ENCODE assay signal across 8 cellular contexts in the genomic region with DNA sequence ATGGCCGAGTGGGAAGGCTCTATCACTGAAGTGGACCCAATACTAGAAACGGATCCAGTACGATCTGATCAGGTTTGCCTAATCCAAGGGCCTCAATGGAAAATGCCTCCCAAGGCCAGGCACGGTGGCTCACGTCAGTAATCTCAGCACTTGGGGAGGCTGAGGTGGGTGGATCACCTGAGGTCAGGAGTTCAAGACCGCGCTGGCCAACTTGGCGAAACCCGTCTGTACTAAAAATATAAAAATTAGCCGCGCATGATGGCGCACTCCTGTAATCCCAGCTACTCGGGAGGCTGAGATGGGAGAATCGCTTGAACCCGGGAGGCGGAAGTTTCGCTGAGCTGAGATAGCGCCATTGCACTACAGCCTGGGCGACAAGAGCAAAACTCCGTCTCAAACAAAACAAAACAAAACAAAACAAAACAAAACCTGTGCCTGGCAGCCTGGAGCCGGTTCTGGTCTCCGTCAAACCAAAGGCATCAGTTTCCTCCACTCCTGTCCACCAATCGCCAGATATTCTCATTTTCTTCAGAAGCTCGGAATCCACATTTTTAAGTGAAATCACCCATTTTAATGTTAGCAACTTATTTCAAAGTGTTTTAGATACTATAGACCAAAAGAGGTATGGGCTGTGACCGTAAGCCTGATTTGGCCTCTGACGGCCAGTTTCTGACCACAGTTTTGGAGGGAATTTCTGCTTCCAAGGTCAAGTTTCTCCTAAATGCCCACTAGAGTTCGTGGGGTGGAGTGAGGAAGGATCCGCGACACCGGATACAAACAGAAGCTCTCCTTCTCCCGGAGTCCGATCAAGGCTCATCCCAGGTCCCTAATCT. TPM values are rescaled to one million over a fixed set of nuclear protein-coding genes. Genes with fewer than 3 reads are reported as not detected.
A peak's percentile ranks its signal among the peaks of the same experiment; 100 is the strongest.
DNase-seq lines count a peak whose midpoint lies in the region; ATAC-seq and TF ChIP-seq lines count a peak whose summit lies in the region.

No MANE protein-coding gene starts in this region.

- H2AFZ ChIP-seq in KMS-11 (ENCODE audit: low read depth): peak overlapping the region; percentile 82

- H3K79me2 ChIP-seq in KMS-11 (ENCODE audit: insufficient read depth, low read depth): peaks cover 31% of the 10 kb centered on the region; the same call in 1 of the 2 replicates

- no peaks in the 10 kb centered on the region for H4K20me1 ChIP-seq in KMS-11 (ENCODE audit: insufficient read depth)

- H3K9me3 ChIP-seq in AG04450 (ENCODE audit: control insufficient read depth, insufficient read depth, low read length): peaks cover 6% of the 10 kb centered on the region; the same call in 1 of the 2 replicates
- no peaks in the 10 kb centered on the region for H3K9me3 ChIP-seq in muscle layer of duodenum (ENCODE audit: control insufficient read depth in 1 of 2, low read length in 2 of 2)

- CTCF ChIA-PET in AG04450 (lab: Charles Lee): interaction anchor here (0.8 to 6.0 kb wide), 5 partner anchors 17 to 330 kb away, joined by 3 to 28 read pairs (median 4); partner anchors contain the start of gene NOB1

- H3K27me3 ChIP-seq in AG04450 (ENCODE audit: control insufficient read depth, insufficient read depth, low read length): no peaks in the 10 kb centered on the region
- no peaks in the 10 kb centered on the region for H3K27me3 ChIP-seq in KMS-11 (ENCODE audit: insufficient read depth, low read depth)
- no peaks in the 10 kb centered on the region for H3K27me3 ChIP-seq in muscle layer of duodenum (ENCODE audit: low read depth, low read length)

- peak overlapping the region; percentile 96 for H3K4me2 ChIP-seq in KMS-11

- TF ChIP-seq CTCF in AG04450 (IDR thresholded peaks at IDR 0.05; ENCODE audit: low read depth, low read length) (no peak), KMS-11 (conservative IDR thresholded peaks at IDR 0.05; ENCODE audit: low read depth, low read length) (no peak)

- no peaks in the 10 kb centered on the region for H3K36me3 ChIP-seq in KMS-11 (ENCODE audit: insufficient read depth)
- H3K36me3 ChIP-seq in muscle layer of duodenum (ENCODE audit: control insufficient read depth in 1 of 2, insufficient read depth in 2 of 2, low read length in 2 of 2): peaks cover 0 to 7% of the 10 kb centered on the region in 2 donors

- POLR2A ChIA-PET in AG04450 (lab: Yijun Ruan, JAX): interaction anchor here (0.6 to 1.9 kb wide), 8 partner anchors 8 to 159 kb away, joined by 3 to 18 read pairs (median 6); partner anchors contain the start of gene NOB1

- H3K4me3 ChIP-seq in AG04450 (ENCODE audit: low read depth, low read length) (peak overlapping the region; percentile 80), KMS-11 (IDR thresholded peaks at IDR 0.05; ENCODE audit: insufficient read depth, low read depth, low read length) (no peak overlapping the region), muscle layer of duodenum (ENCODE audit: low read depth in 1 of 2, low read length in 2 of 2) (peak overlapping the region; percentile 71 to 81)

- DNase-seq in AG04450 (ENCODE audit: low read depth, low spot score) (no peak), caudate nucleus (lab: John Stamatoyannopoulos, UW) (no peak), hypothalamus (lab: John Stamatoyannopoulos, UW) (no peak), NCI-H524 treated with DMSO at 0.1 percent for 48 hours (lab: John Stamatoyannopoulos, UW) (no peak)

- H3K9ac ChIP-seq in KMS-11: peak overlapping the region; percentile 92

- H3K4me1 ChIP-seq in KMS-11 (ENCODE audit: low read depth, poor library complexity, severe bottlenecking) (peaks cover 57% of the 10 kb centered on the region), muscle layer of duodenum (ENCODE audit: control insufficient read depth in 1 of 2, insufficient read depth in 2 of 2, low read length in 2 of 2) (peaks cover 8 to 22% of the 10 kb centered on the region in 2 donors)

- peak overlapping the region; percentile 99 for H3K27ac ChIP-seq in AG04450 (ENCODE audit: low read depth, low read length)
- H3K27ac ChIP-seq in KMS-11: peak overlapping the region; percentile 96
- H3K27ac ChIP-seq in caudate nucleus (ENCODE audit: low read depth, low read length): peak overlapping the region; percentile 94
- H3K27ac ChIP-seq in muscle layer of duodenum (ENCODE audit: low read length): peak overlapping the region; percentile 79

- ATAC-seq in GM18861 (IDR thresholded peaks at IDR 0.05; ENCODE audit: unreplicated experiment): no peak
- ATAC-seq in GM19351 (IDR thresholded peaks at IDR 0.05; ENCODE audit: unreplicated experiment): no peak

RNA-seq across cellular contexts. Expression of gene NQO1, which starts 0.7 kb away (rescaled TPM):
- polyA plus RNA-seq in AG04450 (2011; rRNA removed): 557 and 580 TPM in 2 replicates
- polyA minus RNA-seq in AG04450 (2011; rRNA and poly(A)+ RNA removed): 211 and 216 TPM in 2 replicates

RNA-seq across cellular contexts. Expression of gene NOB1, which starts 29.0 kb away (rescaled TPM):
- 58.7 TPM in 2 replicates for polyA plus RNA-seq in AG04450 (2011; rRNA removed)
- polyA minus RNA-seq in AG04450 (2011; rRNA and poly(A)+ RNA removed): 63.9 and 83.2 TPM in 2 replicates

RNA-seq across cellular contexts. Expression of gene WWP2, which starts 36.4 kb away (rescaled TPM):
- 13.1 and 13.4 TPM in 2 replicates for polyA plus RNA-seq in AG04450 (2011; rRNA removed)
- polyA minus RNA-seq in AG04450 (2011; rRNA and poly(A)+ RNA removed): 15.5 and 28.4 TPM in 2 replicates
